Comparison of ENCODE assay signal across 34 cellular contexts in the genomic region with DNA sequence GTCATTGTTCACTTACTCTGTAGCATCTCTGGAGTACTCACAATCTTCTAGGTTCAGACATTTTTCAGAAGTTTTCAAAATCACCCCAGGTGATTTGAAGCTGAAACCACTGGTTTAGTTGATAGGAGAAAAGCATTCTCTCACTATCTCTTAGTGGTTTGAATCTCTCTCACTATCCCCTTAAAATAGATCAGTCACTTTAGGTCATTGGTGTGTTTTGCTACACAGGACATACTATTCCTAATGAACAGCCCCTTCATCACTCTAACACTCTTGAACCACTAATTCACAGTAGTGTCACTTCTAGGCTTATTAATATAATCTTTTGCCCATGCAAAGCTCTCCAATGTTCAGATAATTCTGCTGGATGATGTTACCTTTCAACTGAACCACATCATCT. TPM values are rescaled to one million over a fixed set of nuclear protein-coding genes. Genes with fewer than 3 reads are reported as not detected.
"Had no signal": no experiment of that assay in that cellular context is flagged by ENCODE, and none has a peak within 500 bp of the region (broad histone marks: within the 10 kb centered on the region; RNA-seq: fewer than 3 reads in every experiment).

No MANE protein-coding gene starts in this region.

- H3K4me1 Mint-ChIP-seq: activated CD4-positive, alpha-beta T cell treated with anti-CD3 and anti-CD28 coated beads, Interleukin-2, amount 10 ng/mL, durations not matched to agents 24 days and 14 days; activated naive CD8-positive, alpha-beta T cell treated with anti-CD3 and anti-CD28 coated beads for 36 hours; activated T-helper 17 cell treated with anti-CD3 and anti-CD28 coated beads, Interleukin-2, amount 50 U/mL, for 72 hours; central memory CD8-positive, alpha-beta T cell; T-cell; T-helper 17 cell had no signal

- H3K9me3 Mint-ChIP-seq: activated CD4-positive, alpha-beta T cell treated with anti-CD3 and anti-CD28 coated beads, Interleukin-2, amount 10 ng/mL, durations not matched to agents 24 days and 14 days; activated CD8-positive, alpha-beta T cell treated with anti-CD3 and anti-CD28 coated beads for 36 hours; activated naive CD8-positive, alpha-beta T cell treated with anti-CD3 and anti-CD28 coated beads for 36 hours; activated T-helper 17 cell treated with anti-CD3 and anti-CD28 coated beads, Interleukin-2, amount 50 U/mL, for 72 hours; T-cell had no signal

- H3K4me3 ChIP-seq: Peyer's patch had no signal

- H3K27ac ChIP-seq: brain microvascular endothelial cell, Peyer's patch, WERI-Rb-1 had no signal

- ATAC-seq: activated CD8-positive, alpha-beta T cell treated with anti-CD3 and anti-CD28 coated beads for 36 hours; activated T-cell treated with anti-CD3 and anti-CD28 coated beads, Interleukin-2, amount 50 U/mL, for 72 hours; activated T-helper 17 cell treated with anti-CD3 and anti-CD28 coated beads, Interleukin-2, amount 50 U/mL, for 72 hours; PC-3; SK-N-SH treated with all-trans-retinoic acid at 6 μM for 48 hours; T-cell; T-helper 17 cell had no signal

- H3K4me3 Mint-ChIP-seq: activated CD4-positive, alpha-beta T cell treated with anti-CD3 and anti-CD28 coated beads, Interleukin-2, amount 10 ng/mL, durations not matched to agents 24 days and 14 days; activated CD8-positive, alpha-beta T cell treated with anti-CD3 and anti-CD28 coated beads for 36 hours; activated naive CD8-positive, alpha-beta T cell treated with anti-CD3 and anti-CD28 coated beads for 36 hours; activated T-cell treated with anti-CD3 and anti-CD28 coated beads, Interleukin-2, amount 50 U/mL, for 72 hours; activated T-helper 17 cell treated with anti-CD3 and anti-CD28 coated beads, Interleukin-2, amount 50 U/mL, for 72 hours; central memory CD8-positive, alpha-beta T cell; T-cell; T-helper 17 cell had no signal

- H3K9me3 ChIP-seq: Peyer's patch had no signal

- H3K27ac Mint-ChIP-seq: activated CD4-positive, alpha-beta T cell treated with anti-CD3 and anti-CD28 coated beads, Interleukin-2, amount 10 ng/mL, durations not matched to agents 24 days and 14 days; activated CD8-positive, alpha-beta T cell treated with anti-CD3 and anti-CD28 coated beads for 36 hours; activated naive CD8-positive, alpha-beta T cell treated with anti-CD3 and anti-CD28 coated beads for 36 hours; activated T-helper 17 cell treated with anti-CD3 and anti-CD28 coated beads, Interleukin-2, amount 50 U/mL, for 72 hours; T-cell; T-helper 17 cell had no signal

- H3K27me3 ChIP-seq: brain microvascular endothelial cell, Peyer's patch had no signal

- DNase-seq: activated CD4-positive, alpha-beta T cell treated with anti-CD3 and anti-CD28 coated beads for 1 hour; activated CD4-positive, alpha-beta T cell treated with anti-CD3 and anti-CD28 coated beads, Interleukin-2, amount 10 ng/mL, durations not matched to agents 24 days and 14 days; activated CD4-positive, alpha-beta T cell treated with anti-CD3 and anti-CD28 coated beads, Interleukin-2, amount 50 U/mL, for 4 hours; activated CD4-positive, CD25-positive, alpha-beta regulatory T cell; activated CD8-positive, alpha-beta T cell treated with anti-CD3 and anti-CD28 coated beads for 36 hours; activated effector memory CD4-positive, alpha-beta T cell treated with anti-CD3 and anti-CD28 coated beads, Interleukin-2, amount 50 U/mL, for 16 hours; activated naive CD4-positive, alpha-beta T cell; activated naive CD4-positive, alpha-beta T cell treated with anti-CD3 and anti-CD28 coated beads, Interleukin-2, amount 50 U/mL, for 16 hours; activated naive CD8-positive, alpha-beta T cell treated with anti-CD3 and anti-CD28 coated beads for 36 hours; activated T-cell treated with anti-CD3 and anti-CD28 coated beads, Interleukin-2, amount 50 U/mL, for 1 hour; activated T-cell treated with anti-CD3 and anti-CD28 coated beads, Interleukin-2, amount 50 U/mL, for 72 hours; amniotic stem cell; aorta; brain microvascular endothelial cell; NCI-H1436; NCI-H1694; NCI-H1930; NCI-H2081 treated with DMSO at 0.1 percent for 48 hours; NCI-H226; NCI-H446 treated with DMSO at 0.1 percent for 48 hours; NCI-H524; NCI-H82; PC-3; Peyer's patch; RPMI8226; SIG-M5; T-cell; T-helper 17 cell; T-helper 9 cell; WERI-Rb-1 had no signal

- H3K36me3 ChIP-seq: brain microvascular endothelial cell, Peyer's patch, WERI-Rb-1 had no signal

- H3K36me3 Mint-ChIP-seq: activated naive CD8-positive, alpha-beta T cell treated with anti-CD3 and anti-CD28 coated beads for 36 hours; T-cell had no signal

RNA-seq across cellular contexts. Expression of a gene that starts 34.5 kb away (rescaled TPM):
- total RNA-seq: activated CD4-positive, alpha-beta T cell treated with anti-CD3 and anti-CD28 coated beads, Interleukin-2, amount 10 ng/mL, durations not matched to agents 24 days and 14 days; activated CD8-positive, alpha-beta memory T cell treated with anti-CD3 and anti-CD28 coated beads for 36 hours; activated CD8-positive, alpha-beta T cell treated with anti-CD3 and anti-CD28 coated beads for 36 hours; activated naive CD8-positive, alpha-beta T cell treated with anti-CD3 and anti-CD28 coated beads for 36 hours; activated T-cell treated with anti-CD3 and anti-CD28 coated beads, Interleukin-2, amount 50 U/mL, for 72 hours; activated T-helper 17 cell treated with anti-CD3 and anti-CD28 coated beads, Interleukin-2, amount 50 U/mL, for 72 hours; T-cell; T-helper 17 cell had no signal
